ENCODE assay signal across 1 cellular context in genomic region chr17:67800495-67800928, GRCh38.
A peak's percentile ranks its signal among the peaks of the same experiment; 100 is the strongest.
TF ChIP-seq lines count a peak whose summit lies in the region.

No MANE protein-coding gene starts in this region.

TF ChIP-seq in HepG2, 621 proteins besides CTCF, POLR2A, EP300 and RAD21 (continued from another document and continues in another):
- TF ChIP-seq AHDC1 (CRISPR knock-in tag; IDR thresholded peaks at IDR 0.05; ENCODE audit: borderline replicate concordance) (no peak), MNT (IDR thresholded peaks at IDR 0.05) (no peak), HDAC1 (CRISPR knock-in tag; IDR thresholded peaks at IDR 0.05) (no peak), CAMTA2 (CRISPR knock-in tag; IDR thresholded peaks at IDR 0.05; ENCODE audit: borderline replicate concordance) (no peak), RNF219 (CRISPR knock-in tag; IDR thresholded peaks at IDR 0.05) (no peak), ZNF292 (CRISPR knock-in tag; IDR thresholded peaks at IDR 0.05; ENCODE audit: borderline replicate concordance, low read depth) (no peak), ZNF234 (CRISPR knock-in tag; conservative IDR thresholded peaks at IDR 0.05) (no peak), ZNF660 (CRISPR knock-in tag; IDR thresholded peaks at IDR 0.05; ENCODE audit: borderline replicate concordance, low read depth) (no peak), HMG20A (CRISPR knock-in tag; IDR thresholded peaks at IDR 0.05; ENCODE audit: borderline replicate concordance) (peak; percentile 18; the same call in 1 of the 2 replicates), HOMEZ (CRISPR knock-in tag; IDR thresholded peaks at IDR 0.05; ENCODE audit: low read depth) (no peak), ZSCAN12 (CRISPR knock-in tag; IDR thresholded peaks at IDR 0.05) (no peak), HNF1A (IDR thresholded peaks at IDR 0.05; ENCODE audit: low read depth) (no peak), HNF1A (CRISPR knock-in tag; IDR thresholded peaks at IDR 0.05; ENCODE audit: borderline replicate concordance) (no peak), ZFP1 (CRISPR knock-in tag; IDR thresholded peaks at IDR 0.05) (no peak), ZFP62 (CRISPR knock-in tag; IDR thresholded peaks at IDR 0.05) (no peak), ZFP82 (CRISPR knock-in tag; IDR thresholded peaks at IDR 0.05; ENCODE audit: borderline replicate concordance) (no peak), ZNF326 (CRISPR knock-in tag; IDR thresholded peaks at IDR 0.05; ENCODE audit: borderline replicate concordance) (no peak), ZNF484 (CRISPR knock-in tag; IDR thresholded peaks at IDR 0.05; ENCODE audit: borderline replicate concordance, low read depth) (no peak), POLR2AphosphoS2 (IDR thresholded peaks at IDR 0.05; ENCODE audit: low read depth, low read length) (no peak), FOXP4 (CRISPR knock-in tag; IDR thresholded peaks at IDR 0.05) (0 out of 2 replicates have a peak, but pooled peaks have one; percentile 14), ATF2 (CRISPR knock-in tag; IDR thresholded peaks at IDR 0.05) (no peak), ZNF577 (CRISPR knock-in tag; IDR thresholded peaks at IDR 0.05; ENCODE audit: borderline replicate concordance, low read depth) (no peak), RARA (CRISPR knock-in tag; IDR thresholded peaks at IDR 0.05) (no peak), MAFK (conservative IDR thresholded peaks at IDR 0.05 in 1 of 2, IDR thresholded peaks at IDR 0.05 in 1 of 2; ENCODE audit: low read length in 2 of 2) (no peak), ZNF792 (CRISPR knock-in tag; IDR thresholded peaks at IDR 0.05) (peak; percentile 60; the same call in 1 of the 2 replicates), DRAP1 (CRISPR knock-in tag; IDR thresholded peaks at IDR 0.05) (peak; percentile 22; the same call in 1 of the 2 replicates), SAFB2 (CRISPR knock-in tag; IDR thresholded peaks at IDR 0.05; ENCODE audit: borderline replicate concordance, low read depth) (no peak), ZNF10 (CRISPR knock-in tag; IDR thresholded peaks at IDR 0.05; ENCODE audit: borderline replicate concordance, low read depth) (no peak), ZNF75D (CRISPR knock-in tag; IDR thresholded peaks at IDR 0.05; ENCODE audit: borderline replicate concordance) (no peak), TFE3 (CRISPR knock-in tag; IDR thresholded peaks at IDR 0.05) (no peak; the same call in 1 of the 2 replicates), RXRA (CRISPR knock-in tag; IDR thresholded peaks at IDR 0.05) (no peak), ZNF616 (CRISPR knock-in tag; IDR thresholded peaks at IDR 0.05; ENCODE audit: low read depth) (no peak), ZNF879 (CRISPR knock-in tag; IDR thresholded peaks at IDR 0.05) (no peak), RXRB (CRISPR knock-in tag; IDR thresholded peaks at IDR 0.05; ENCODE audit: borderline replicate concordance) (no peak)
